Comparison of ENCODE assay signal across 12 cellular contexts in the genomic region with DNA sequence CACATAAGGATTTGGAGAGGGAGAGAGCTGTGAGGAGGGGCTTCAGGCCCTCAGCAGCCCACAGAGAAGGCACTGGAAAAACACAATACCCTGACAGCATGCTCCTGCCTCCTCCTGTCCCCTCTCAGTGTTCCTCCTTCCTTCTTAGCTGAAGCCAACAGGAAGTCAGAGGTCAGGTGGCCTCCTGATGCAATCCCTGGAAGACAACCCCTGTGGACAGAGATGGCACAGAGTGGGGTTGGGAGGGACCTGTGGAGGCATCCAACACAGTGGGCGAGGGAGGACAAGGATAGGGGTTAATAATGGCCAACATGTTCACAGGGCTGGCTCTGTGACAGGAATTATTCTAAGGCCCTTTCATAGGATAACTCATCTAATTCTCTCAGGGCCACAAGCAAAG. TPM values are rescaled to one million over a fixed set of nuclear protein-coding genes. Genes with fewer than 3 reads are reported as not detected.
DNase-seq lines count a peak whose midpoint lies in the region; ATAC-seq and TF ChIP-seq lines count a peak whose summit lies in the region.
"Had no signal": no experiment of that assay in that cellular context is flagged by ENCODE, and none has a peak within 500 bp of the region (broad histone marks: within the 10 kb centered on the region; RNA-seq: fewer than 3 reads in every experiment).

No MANE protein-coding gene starts in this region.

- TF ChIP-seq CTCF in DND-41 (IDR thresholded peaks at IDR 0.05; ENCODE audit: borderline replicate concordance, extremely low read depth, low read length, poor library complexity, severe bottlenecking), result no peak

- no peak overlapping the region for H3K4me2 ChIP-seq in DND-41 (ENCODE audit: insufficient read depth, low read length)

- peak; percentile 18 for DNase-seq in DND-41
- DNase-seq in H7, result peak; percentile 47
- DNase-seq in UCSD-AML1 (lab: John Stamatoyannopoulos, UW; ENCODE audit: unreplicated experiment), result peak; percentile 34
- peak; percentile 52 for DNase-seq in iPS-NIHi7 (ENCODE audit: extremely low spot score)
- no peak for DNase-seq in CD8-positive, alpha-beta memory T cell
- DNase-seq: activated T-cell treated with anti-CD3 and anti-CD28 coated beads, Interleukin-2, amount 50 U/mL, for 72 hours; body of pancreas; CD4-positive, alpha-beta T cell; effector memory CD8-positive, alpha-beta T cell; small intestine had no signal

- H3K9ac ChIP-seq in DND-41 (ENCODE audit: low read depth, low read length), result no peak overlapping the region

- H3K27ac Mint-ChIP-seq in stimulated activated memory B cell treated with anti-CD40 and anti-IgM and Interleukin-4, amounts not matched to agents 10 μg/mL and 1 μg/mL and 100 μg/mL, for 72 hours, result no peak overlapping the region
- no peak overlapping the region for H3K27ac Mint-ChIP-seq in CD8-positive, alpha-beta memory T cell
- H3K27ac Mint-ChIP-seq: CD4-positive, alpha-beta T cell; effector memory CD8-positive, alpha-beta T cell had no signal

- ATAC-seq in DND-41 (ENCODE audit: insufficient read depth, low read depth), result peak; percentile 72; the same call in 2 of the 3 replicates
- ATAC-seq in HG03039 (IDR thresholded peaks at IDR 0.05; ENCODE audit: unreplicated experiment), result no peak
- no peak for ATAC-seq in stimulated activated memory B cell treated with anti-CD40 and anti-IgM and Interleukin-4, amounts not matched to agents 10 μg/mL and 1 μg/mL and 100 μg/mL, for 72 hours
- ATAC-seq: body of pancreas; effector memory CD8-positive, alpha-beta T cell had no signal

- no peak overlapping the region for H3K27ac ChIP-seq in DND-41 (ENCODE audit: low read length)
- no peak overlapping the region for H3K27ac ChIP-seq in CD8-positive, alpha-beta memory T cell (ENCODE audit: low read depth, low read length)
- H3K27ac ChIP-seq: body of pancreas had no signal

- peaks cover 6% of the 10 kb centered on the region for H3K4me1 Mint-ChIP-seq in stimulated activated memory B cell treated with anti-CD40 and anti-IgM and Interleukin-4, amounts not matched to agents 10 μg/mL and 1 μg/mL and 100 μg/mL, for 72 hours
- H3K4me1 Mint-ChIP-seq in CD8-positive, alpha-beta memory T cell, result peaks cover 17 to 27% (median 18%) of the 10 kb centered on the region in 3 donors

- POLR2A ChIA-PET in CD8-positive, alpha-beta memory T cell (lab: Charles Lee), result interaction anchor here (0.6 kb wide), 1 partner anchor 19 kb away, joined by 4 read pairs; no protein-coding TSS in a partner anchor

- H2AFZ ChIP-seq in DND-41 (ENCODE audit: low read depth, low read length), result peak overlapping the region; percentile 65

- CTCF ChIA-PET in CD8-positive, alpha-beta memory T cell (lab: Charles Lee), result interaction anchor here (2.1 kb wide), 1 partner anchor 8 kb away, joined by 15 read pairs; no protein-coding TSS in a partner anchor

- no peaks in the 10 kb centered on the region for H3K36me3 Mint-ChIP-seq in stimulated activated memory B cell treated with anti-CD40 and anti-IgM and Interleukin-4, amounts not matched to agents 10 μg/mL and 1 μg/mL and 100 μg/mL, for 72 hours
- no peaks in the 10 kb centered on the region for H3K36me3 Mint-ChIP-seq in CD8-positive, alpha-beta memory T cell

- no peak overlapping the region for H3K4me3 ChIP-seq in DND-41 (ENCODE audit: low read depth in 1 of 2, low read length in 2 of 2)
- no peak overlapping the region for H3K4me3 ChIP-seq in H7 (ENCODE audit: insufficient read depth, low read depth, low read length)
- H3K4me3 ChIP-seq in CD8-positive, alpha-beta memory T cell (ENCODE audit: low read length), result no peak overlapping the region
- H3K4me3 ChIP-seq: body of pancreas had no signal

- H3K9me3 Mint-ChIP-seq in stimulated activated memory B cell treated with anti-CD40 and anti-IgM and Interleukin-4, amounts not matched to agents 10 μg/mL and 1 μg/mL and 100 μg/mL, for 72 hours, result no peaks in the 10 kb centered on the region
- H3K9me3 Mint-ChIP-seq in CD8-positive, alpha-beta memory T cell, result no peaks in the 10 kb centered on the region
- H3K9me3 Mint-ChIP-seq: activated T-cell treated with anti-CD3 and anti-CD28 coated beads, Interleukin-2, amount 50 U/mL, for 72 hours; CD4-positive, alpha-beta T cell; effector memory CD8-positive, alpha-beta T cell had no signal

- H3K36me3 ChIP-seq in DND-41 (ENCODE audit: insufficient read depth, low read length) (no peaks in the 10 kb centered on the region), H7 (replicated peaks; ENCODE audit: control insufficient read depth, insufficient read depth, low read length) (no peaks in the 10 kb centered on the region)
- no peaks in the 10 kb centered on the region for H3K36me3 ChIP-seq in CD8-positive, alpha-beta memory T cell (ENCODE audit: insufficient read depth, low read length)

- no peaks in the 10 kb centered on the region for H4K20me1 ChIP-seq in DND-41 (ENCODE audit: insufficient read depth, low read length)

- no peaks in the 10 kb centered on the region for H3K79me2 ChIP-seq in DND-41 (ENCODE audit: insufficient read depth, low read length)

- no peaks in the 10 kb centered on the region for H3K9me3 ChIP-seq in DND-41 (ENCODE audit: insufficient read depth, low read length, severe bottlenecking)
- no peaks in the 10 kb centered on the region for H3K9me3 ChIP-seq in CD8-positive, alpha-beta memory T cell (ENCODE audit: low read length)
- H3K9me3 ChIP-seq: body of pancreas had no signal

- H3K4me1 ChIP-seq in DND-41 (ENCODE audit: insufficient read depth, low read length), result peaks cover 14% of the 10 kb centered on the region
- H3K4me1 ChIP-seq in CD8-positive, alpha-beta memory T cell (ENCODE audit: insufficient read depth, low read length), result no peaks in the 10 kb centered on the region
- H3K4me1 ChIP-seq: body of pancreas had no signal

- H3K4me3 Mint-ChIP-seq in stimulated activated memory B cell treated with anti-CD40 and anti-IgM and Interleukin-4, amounts not matched to agents 10 μg/mL and 1 μg/mL and 100 μg/mL, for 72 hours, result no peak overlapping the region
- no peak overlapping the region for H3K4me3 Mint-ChIP-seq in CD8-positive, alpha-beta memory T cell
- H3K4me3 Mint-ChIP-seq: activated T-cell treated with anti-CD3 and anti-CD28 coated beads, Interleukin-2, amount 50 U/mL, for 72 hours; CD4-positive, alpha-beta T cell; effector memory CD8-positive, alpha-beta T cell had no signal

- H3K27me3 Mint-ChIP-seq in stimulated activated memory B cell treated with anti-CD40 and anti-IgM and Interleukin-4, amounts not matched to agents 10 μg/mL and 1 μg/mL and 100 μg/mL, for 72 hours, result peaks cover 16% of the 10 kb centered on the region
- H3K27me3 Mint-ChIP-seq in CD8-positive, alpha-beta memory T cell, result no peaks in the 10 kb centered on the region
- H3K27me3 Mint-ChIP-seq: CD4-positive, alpha-beta T cell had no signal

- H3K27me3 ChIP-seq in DND-41 (ENCODE audit: insufficient read depth, low read length, poor library complexity) (no peaks in the 10 kb centered on the region), H7 (ENCODE audit: control insufficient read depth, insufficient read depth, low read length) (no peaks in the 10 kb centered on the region)
- H3K27me3 ChIP-seq in CD8-positive, alpha-beta memory T cell (ENCODE audit: insufficient read depth, low read length, poor library complexity, severe bottlenecking), result no peaks in the 10 kb centered on the region
- H3K27me3 ChIP-seq: body of pancreas had no signal

RNA-seq across cellular contexts. Expression of gene IFI27L2, which starts 15.4 kb away (rescaled TPM):
- 25.6 and 26.3 TPM in 2 replicates for total RNA-seq in H7 (2014; rRNA removed; shearing (Covaris generic))
- 10 to 100 TPM; 55.9 to 58.5 TPM for total RNA-seq in CD8-positive, alpha-beta memory T cell
- polyA plus RNA-seq in CD8-positive, alpha-beta memory T cell, result 95.5 TPM

RNA-seq across cellular contexts. Expression of gene PPP4R4, which starts 29.4 kb away (rescaled TPM):
- 2.3 and 3.0 TPM in 2 replicates for total RNA-seq in H7 (2014; rRNA removed; shearing (Covaris generic))
- total RNA-seq in CD8-positive, alpha-beta memory T cell, result 1 to 10 TPM; 1.2 to 1.8 TPM
- polyA plus RNA-seq in CD8-positive, alpha-beta memory T cell, result 0.17 TPM

RNA-seq across cellular contexts. Expression of gene IFI27, which starts 34.2 kb away (rescaled TPM):
- total RNA-seq in H7 (2014; rRNA removed; shearing (Covaris generic)), result 0.62 TPM in 1 of 2 replicates, not detected in the other
- total RNA-seq in CD8-positive, alpha-beta memory T cell, result 1 to 10 TPM; 1.3 TPM
- polyA plus RNA-seq in CD8-positive, alpha-beta memory T cell, result 5.5 TPM

Comparison
In these comparisons a context has a peak if more than half of its experiments do, and no peak if none do; other contexts are left out.
1. DNase-seq: peak in DND-41 (single experiment), H7 (single experiment), UCSD-AML1 (single experiment) and iPS-NIHi7 (single experiment); none in CD8-positive, alpha-beta memory T cell (0 of 5).